In genomic region chr9:33759648-33760047, GRCh38 we compare ENCODE assay signal across 10 cellular contexts. TPM values are rescaled to one million over a fixed set of nuclear protein-coding genes. Genes with fewer than 3 reads are reported as not detected.
DNase-seq lines count a peak whose midpoint lies in the region; ATAC-seq, FAIRE-seq and TF ChIP-seq lines count a peak whose summit lies in the region.
"Not testable (repeated sequence)": the region's sequence is repeated elsewhere in the genome, so short reads cannot be mapped to it uniquely, and the experiment has no call there.
"Had no signal": no experiment of that assay in that cellular context is flagged by ENCODE, and none has a peak within 500 bp of the region (broad histone marks: within the 10 kb centered on the region; RNA-seq: fewer than 3 reads in every experiment).

No MANE protein-coding gene starts in this region.

- not testable (repeated sequence) for H3K36me3 ChIP-seq in astrocyte (ENCODE audit: insufficient read depth, low read length)

- not testable (repeated sequence) for H3K27ac ChIP-seq in astrocyte (ENCODE audit: low read depth, low read length)

- H3K36me3 Mint-ChIP-seq in CD14-positive monocyte; astrocyte (ENCODE audit: low read depth, unreplicated experiment): not testable (repeated sequence)

- intact Hi-C loops in CD14-positive monocyte (cut with micrococcal nuclease), result not testable (repeated sequence)

- H3K9me3 ChIP-seq in astrocyte (ENCODE audit: insufficient read depth, low read depth, low read length), result not testable (repeated sequence)

- DNase-seq in CD14-positive monocyte (ENCODE audit: low spot score), result peak; percentile 86
- DNase-seq in HS-5 (ENCODE audit: low read depth), result peak; percentile 36
- DNase-seq in NCI-H460 (ENCODE audit: extremely low read depth, low read depth), result peak; percentile 6
- DNase-seq in SIG-M5 (lab: John Stamatoyannopoulos, UW), result peak; percentile 57
- not testable (repeated sequence) for DNase-seq in astrocyte (ENCODE audit: low read depth); omental fat pad (ENCODE audit: low spot score)
- DNase-seq in iris pigment epithelial cell (ENCODE audit: low read depth), result peak; percentile 61

- H3K4me1 Mint-ChIP-seq in CD14-positive monocyte, result peaks cover 22% of the 10 kb centered on the region
- not testable (repeated sequence) for H3K4me1 Mint-ChIP-seq in astrocyte (ENCODE audit: low read depth, unreplicated experiment)

- not testable (repeated sequence) for H3K9ac ChIP-seq in astrocyte (ENCODE audit: low read length)

- H3K9me3 Mint-ChIP-seq in CD14-positive monocyte; astrocyte (ENCODE audit: unreplicated experiment): not testable (repeated sequence)

- not testable (repeated sequence) for H3K4me3 ChIP-seq in astrocyte (ENCODE audit: insufficient read depth, low read depth, low read length)

- peak overlapping the region in 1 of 2 donors; percentile 74 for H3K4me3 Mint-ChIP-seq in CD14-positive monocyte
- H3K4me3 Mint-ChIP-seq in astrocyte (ENCODE audit: unreplicated experiment), result not testable (repeated sequence)

- peak overlapping the region; percentile 4 for H2AFZ ChIP-seq in astrocyte (ENCODE audit: low read depth, low read length)

- not testable (repeated sequence) for H3K4me2 ChIP-seq in astrocyte (ENCODE audit: low read length)

- H4K20me1 ChIP-seq in astrocyte (ENCODE audit: insufficient read depth, low read length), result not testable (repeated sequence)

- H3K79me2 ChIP-seq in astrocyte (ENCODE audit: insufficient read depth, low read length), result not testable (repeated sequence)

- peak overlapping the region; percentile 80 to 92 (median 89) for H3K27ac Mint-ChIP-seq in CD14-positive monocyte
- H3K27ac Mint-ChIP-seq in astrocyte (ENCODE audit: unreplicated experiment), result not testable (repeated sequence)

- not testable (repeated sequence) for TF ChIP-seq CTCF in CD14-positive monocyte (IDR thresholded peaks at IDR 0.05); astrocyte (IDR thresholded peaks at IDR 0.05; ENCODE audit: insufficient read depth, low read depth, low read length); omental fat pad (IDR thresholded peaks at IDR 0.05)

- peak; percentile 84 for ATAC-seq in esophagus mucosa
- peak; percentile 55 for ATAC-seq in omental fat pad (ENCODE audit: low FRiP score)

- peaks cover 6 to 18% (median 8%) of the 10 kb centered on the region in 3 donors for H3K27me3 Mint-ChIP-seq in CD14-positive monocyte (ENCODE audit: low read depth in 3 of 3)
- H3K27me3 Mint-ChIP-seq in astrocyte (ENCODE audit: low read depth, unreplicated experiment), result peaks cover 16% of the 10 kb centered on the region

- FAIRE-seq in astrocyte (lab: Jason Lieb, UNC), result not testable (repeated sequence)

- not testable (repeated sequence) for H3K27me3 ChIP-seq in astrocyte (ENCODE audit: insufficient read depth, low read length)

- not testable (repeated sequence) for H3K4me1 ChIP-seq in astrocyte (ENCODE audit: insufficient read depth, low read length)

RNA-seq across cellular contexts. Expression of gene PRSS3, which starts 35.7 kb away (rescaled TPM):
- polyA plus RNA-seq in CD14-positive monocyte, result not detected
- total RNA-seq in NCI-H460 (2014; rRNA removed; shearing (Covaris generic)), result not detected in 2 replicates
- polyA plus RNA-seq in NCI-H460 (2014; cell fraction: nucleus; rRNA removed), result not detected in 2 replicates
- total RNA-seq in astrocyte (not detected in 2 replicates), esophagus mucosa (107 TPM), omental fat pad (not detected)
- total RNA-seq: activated CD4-positive, alpha-beta T cell treated with anti-CD3 and anti-CD28 coated beads, Interleukin-2, amount 10 ng/mL, durations not matched to agents 7 days and 5 days; activated CD8-positive, alpha-beta memory T cell treated with anti-CD3 and anti-CD28 coated beads, Interleukin-2, amount 10 ng/mL, durations not matched to agents 7 days and 5 days had no signal

RNA-seq across cellular contexts. Expression of gene UBE2R2, which starts 57.3 kb away (rescaled TPM):
- polyA plus RNA-seq in CD14-positive monocyte, result 10 to 100 TPM; 30.5 to 37.2 TPM
- 15.0 and 16.9 TPM in 2 replicates for total RNA-seq in NCI-H460 (2014; rRNA removed; shearing (Covaris generic))
- 7.7 and 10.8 TPM in 2 replicates for polyA plus RNA-seq in NCI-H460 (2014; cell fraction: nucleus; rRNA removed)
- total RNA-seq in astrocyte, result 48.7 and 53.5 TPM in 2 replicates
- 25.5 TPM for total RNA-seq in esophagus mucosa
- 10 to 100 TPM; 22.4 to 34.3 (median 30.2) TPM for total RNA-seq in omental fat pad

Comparison
In these comparisons a context has a peak if more than half of its experiments do, and no peak if none do; other contexts are left out.
1. RNA of gene PRSS3, which starts 35.7 kb away (total RNA-seq): 107 TPM in esophagus mucosa (single experiment); not detected in astrocyte, not detected in NCI-H460 and not detected in omental fat pad; every median in the first group is over 10 times any median in the second.